14 cellular contexts compared by ENCODE assay signal in the genomic region with DNA sequence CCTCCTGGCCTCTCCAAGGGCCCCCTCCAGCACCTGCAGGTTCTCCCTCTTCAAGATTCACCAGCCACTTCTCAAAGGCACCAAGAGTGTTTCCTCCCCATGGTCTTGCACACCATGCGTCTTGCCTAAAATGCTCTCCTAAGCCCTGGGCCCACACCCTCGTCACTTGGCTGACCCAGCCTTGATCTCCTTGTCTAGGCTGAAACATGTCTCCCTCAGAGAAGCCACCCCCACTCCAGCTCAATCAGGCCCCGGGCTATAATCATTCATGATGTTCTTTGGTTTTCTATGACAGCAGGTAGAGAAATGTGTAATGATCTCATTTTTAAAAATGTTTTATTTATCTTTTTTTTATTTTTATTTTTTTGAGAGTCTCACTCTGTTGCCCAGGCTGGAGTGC.
DNase-seq lines count a peak whose midpoint lies in the region; ATAC-seq and TF ChIP-seq lines count a peak whose summit lies in the region.
"Had no signal": no experiment of that assay in that cellular context is flagged by ENCODE, and none has a peak within 500 bp of the region (broad histone marks: within the 10 kb centered on the region; RNA-seq: fewer than 3 reads in every experiment).

No MANE protein-coding gene starts in this region.

- H3K27ac Mint-ChIP-seq in HFFc6: no peak overlapping the region
- H3K27ac Mint-ChIP-seq: CD4-positive, CD25-positive, alpha-beta regulatory T cell; IgD-negative memory B cell had no signal

- peaks cover 4% of the 10 kb centered on the region; the same call in 1 of the 2 replicates for H3K9me3 Mint-ChIP-seq in HFFc6

- H3F3A ChIP-seq in smooth muscle cell (ENCODE audit: low read depth): no peaks in the 10 kb centered on the region

- H3K9ac ChIP-seq in IMR-90 (ENCODE audit: low read depth, low read length): no peak overlapping the region
- H3K9ac ChIP-seq in mammary epithelial cell (ENCODE audit: insufficient read depth, low read length): no peak overlapping the region
- no peak overlapping the region for H3K9ac ChIP-seq in smooth muscle cell (ENCODE audit: low read depth)
- H3K9ac ChIP-seq: BLaER1 treated with 17β-estradiol and CSF1 and Interleukin-3, amounts not matched to agents 10 nM and 100 nM had no signal

- dilution Hi-C loops in IMR-90 (cut with HindIII; ENCODE audit: low sequenced_read_pairs, unreplicated experiment): no loop called here
- dilution Hi-C loops in mammary epithelial cell (cut with HindIII; ENCODE audit: low sequenced_read_pairs): no loop called here

- BruUV-seq in IMR-90 (replicated peaks; lab: Mats Ljungman, UMichigan): no TSS peak
- BruUV-seq in mammary epithelial cell (replicated peaks; lab: Mats Ljungman, UMichigan): no TSS peak

- peaks cover 10% of the 10 kb centered on the region for H3K36me3 Mint-ChIP-seq in HFFc6 (ENCODE audit: low read depth)
- H3K36me3 Mint-ChIP-seq: CD4-positive, CD25-positive, alpha-beta regulatory T cell had no signal

- no peaks in the 10 kb centered on the region for H3K27me3 Mint-ChIP-seq in HFFc6 (ENCODE audit: insufficient read depth)
- H3K27me3 Mint-ChIP-seq: CD4-positive, CD25-positive, alpha-beta regulatory T cell had no signal

- H3K4me2 ChIP-seq in IMR-90 (ENCODE audit: low read depth, low read length) (no peak overlapping the region), mammary epithelial cell (ENCODE audit: insufficient read depth, low read depth, low read length) (no peak overlapping the region), smooth muscle cell (no peak overlapping the region)
- H3K4me2 ChIP-seq: BLaER1 treated with 17β-estradiol and CSF1 and Interleukin-3, amounts not matched to agents 10 nM and 100 nM had no signal

- CTCF ChIA-PET in IMR-90 (lab: Yijun Ruan, JAX) (no interaction called here), mammary epithelial cell (lab: Charles Lee; ENCODE audit: low non-redundant PET) (no interaction called here)

- H3K79me1 ChIP-seq in IMR-90 (ENCODE audit: low read depth in 1 of 2, low read length in 2 of 2): 0 out of 4 replicates have a peak, but pooled peaks cover 0 to 4% of the 10 kb centered on the region in 2 experiments

- intact Hi-C loops in IMR-90 (cut with micrococcal nuclease) (no loop called here), mammary epithelial cell (cut with micrococcal nuclease) (no loop called here)

- H2BK20ac ChIP-seq in IMR-90 (ENCODE audit: low read depth, low read length): no peak overlapping the region

- peaks cover 18% of the 10 kb centered on the region for H3K4me1 Mint-ChIP-seq in HFFc6 (ENCODE audit: low read depth)
- H3K4me1 Mint-ChIP-seq: CD4-positive, CD25-positive, alpha-beta regulatory T cell; IgD-negative memory B cell had no signal

- H3K23ac ChIP-seq in IMR-90 (ENCODE audit: low read depth, low read length): no peak overlapping the region

- peak overlapping the region; percentile 81; the same call in 1 of the 2 replicates for H2AK5ac ChIP-seq in IMR-90 (ENCODE audit: low read depth, low read length)

- no peak overlapping the region for H2BK5ac ChIP-seq in IMR-90 (ENCODE audit: low read depth, low read length, poor library complexity, severe bottlenecking)

- TF ChIP-seq RAD21 in IMR-90 (IDR thresholded peaks at IDR 0.05; ENCODE audit: low read length): no peak

- TF ChIP-seq CTCF in IMR-90 (conservative IDR thresholded peaks at IDR 0.05; ENCODE audit: low read depth, low read length) (no peak), mammary epithelial cell (conservative IDR thresholded peaks at IDR 0.05 in 1 of 2, IDR thresholded peaks at IDR 0.05 in 1 of 2; ENCODE audit: extremely low read depth in 1 of 2, insufficient read depth in 1 of 2, low read depth in 1 of 2, low read length in 2 of 2) (no peak), smooth muscle cell (IDR thresholded peaks at IDR 0.05; ENCODE audit: borderline replicate concordance, insufficient read depth, poor library complexity, severe bottlenecking) (no peak), HFFc6 (IDR thresholded peaks at IDR 0.05) (no peak)

- no peaks in the 10 kb centered on the region for H3K27me3 ChIP-seq in IMR-90 (ENCODE audit: control insufficient read depth, insufficient read depth, low read length)
- no peaks in the 10 kb centered on the region for H3K27me3 ChIP-seq in mammary epithelial cell (ENCODE audit: insufficient read depth, low read length)
- H3K27me3 ChIP-seq in smooth muscle cell (ENCODE audit: low read depth): no peaks in the 10 kb centered on the region
- H3K27me3 ChIP-seq: BLaER1 treated with 17β-estradiol and CSF1 and Interleukin-3, amounts not matched to agents 10 nM and 100 nM had no signal

- H4K20me1 ChIP-seq in IMR-90 (ENCODE audit: insufficient read depth, low read length) (no peaks in the 10 kb centered on the region), mammary epithelial cell (ENCODE audit: insufficient read depth, low read length) (no peaks in the 10 kb centered on the region), smooth muscle cell (ENCODE audit: low read depth) (no peaks in the 10 kb centered on the region)
- H4K20me1 ChIP-seq: BLaER1 treated with 17β-estradiol and CSF1 and Interleukin-3, amounts not matched to agents 10 nM and 100 nM had no signal

- in situ Hi-C loops in IMR-90 (cut with MboI; ENCODE audit: low sequenced_read_pairs): no loop called here
- in situ Hi-C loops in mammary epithelial cell (cut with MboI; ENCODE audit: low sequenced_read_pairs in 2 of 2): no loop called here

- no peak overlapping the region for H2AK9ac ChIP-seq in IMR-90 (replicated peaks; ENCODE audit: low read depth, low read length, poor library complexity)

- H2BK120ac ChIP-seq in IMR-90 (ENCODE audit: low read depth, low read length): peak overlapping the region; percentile 14; the same call in 1 of the 2 replicates

- H3K14ac ChIP-seq in IMR-90 (replicated peaks; ENCODE audit: low read depth, low read length): no peak overlapping the region; the same call in 1 of the 2 replicates

- H3K4ac ChIP-seq in IMR-90 (ENCODE audit: low read depth, low read length): peak overlapping the region; percentile 41

- H3K9me3 ChIP-seq in IMR-90 (ENCODE audit: control insufficient read depth, insufficient read depth, low read length) (peaks cover 6% of the 10 kb centered on the region), mammary epithelial cell (replicated peaks; ENCODE audit: insufficient read depth, low read length) (no peaks in the 10 kb centered on the region), smooth muscle cell (replicated peaks; ENCODE audit: low read depth) (no peaks in the 10 kb centered on the region)

- POLR2A ChIA-PET in IMR-90 (lab: Charles Lee; ENCODE audit: unreplicated experiment): no interaction called here

- H3K56ac ChIP-seq in IMR-90 (ENCODE audit: extremely low read depth, insufficient read depth, low read length): no peak overlapping the region

- H3K27ac ChIP-seq in IMR-90 (ENCODE audit: insufficient read depth, low read length): no peak overlapping the region
- no peak overlapping the region for H3K27ac ChIP-seq in mammary epithelial cell (ENCODE audit: insufficient read depth, low read depth, low read length)
- H3K27ac ChIP-seq in smooth muscle cell (ENCODE audit: low read depth): peak overlapping the region; percentile 60
- H3K27ac ChIP-seq: BLaER1 treated with 17β-estradiol and CSF1 and Interleukin-3, amounts not matched to agents 10 nM and 100 nM; HL-60 had no signal

- H4K8ac ChIP-seq in IMR-90 (ENCODE audit: low read depth in 2 of 2, low read length in 2 of 2): no peak overlapping the region

- no CpG with 5 or more reads among the region's 3 CpGs for WGBS in IMR-90 (ENCODE audit: extremely low coverage in 2 of 2, insufficient read length in 1 of 2), 2 experiments
- 69% methylated on average over 3 of the region's 3 CpGs for WGBS in mammary epithelial cell (ENCODE audit: low coverage, missing lambda C conversion rate)
- 84% methylated on average over 3 of the region's 3 CpGs for WGBS in smooth muscle cell (ENCODE audit: low lambda C conversion rate)

- peaks cover 3% of the 10 kb centered on the region; the same call in 1 of the 2 replicates for H3K9me1 ChIP-seq in IMR-90 (ENCODE audit: insufficient read depth, low read length)

- DNase-seq in IMR-90: no peak
- DNase-seq in mammary epithelial cell: peak; percentile 37
- no peak for DNase-seq in smooth muscle cell (lab: John Stamatoyannopoulos, UW; ENCODE audit: unreplicated experiment)
- DNase-seq in GDM1 (lab: John Stamatoyannopoulos, UW): no peak
- no peak for DNase-seq in HFFc6
- DNase-seq: ACHN; CD4-positive, CD25-positive, alpha-beta regulatory T cell; DMS53; KG1 had no signal

- H3K18ac ChIP-seq in IMR-90 (ENCODE audit: low read depth, low read length): no peak overlapping the region

- no peak overlapping the region for H4K5ac ChIP-seq in IMR-90 (ENCODE audit: low read depth, low read length)

- H3K79me2 ChIP-seq in mammary epithelial cell (ENCODE audit: insufficient read depth, low read length) (no peaks in the 10 kb centered on the region), smooth muscle cell (ENCODE audit: low read depth) (no peaks in the 10 kb centered on the region)

- no peak overlapping the region for H3K4me3 ChIP-seq in IMR-90 (ENCODE audit: insufficient read depth, low read depth, low read length)
- no peak overlapping the region for H3K4me3 ChIP-seq in mammary epithelial cell (replicated peaks in 1 of 3; ENCODE audit: insufficient read depth in 1 of 3, low read depth in 2 of 3, low read length in 3 of 3)
- H3K4me3 ChIP-seq in smooth muscle cell: no peak overlapping the region
- H3K4me3 ChIP-seq: BLaER1 treated with 17β-estradiol and CSF1 and Interleukin-3, amounts not matched to agents 10 nM and 100 nM had no signal

- no peak; the same call in 1 of the 2 replicates for ATAC-seq in IMR-90 (ENCODE audit: low read depth)
- ATAC-seq in esophagus mucosa: peak; percentile 95
- ATAC-seq in GM21825 (IDR thresholded peaks at IDR 0.05; ENCODE audit: unreplicated experiment): no peak

- H3K4me3 Mint-ChIP-seq in HFFc6: no peak overlapping the region
- H3K4me3 Mint-ChIP-seq: CD4-positive, CD25-positive, alpha-beta regulatory T cell had no signal

- H2BK15ac ChIP-seq in IMR-90 (ENCODE audit: low read depth, low read length): peak overlapping the region; percentile 14; the same call in 1 of the 3 replicates

- peak overlapping the region; percentile 63 for H2AFZ ChIP-seq in IMR-90 (replicated peaks; ENCODE audit: low read length, poor library complexity)
- no peak overlapping the region for H2AFZ ChIP-seq in mammary epithelial cell (ENCODE audit: low read depth, low read length)
- no peak overlapping the region for H2AFZ ChIP-seq in smooth muscle cell (ENCODE audit: low read depth)

- H3K36me3 ChIP-seq in IMR-90 (ENCODE audit: control insufficient read depth, insufficient read depth, low read length) (no peaks in the 10 kb centered on the region), mammary epithelial cell (ENCODE audit: insufficient read depth, low read length) (no peaks in the 10 kb centered on the region), smooth muscle cell (ENCODE audit: low read depth) (no peaks in the 10 kb centered on the region)
- H3K36me3 ChIP-seq: BLaER1 treated with 17β-estradiol and CSF1 and Interleukin-3, amounts not matched to agents 10 nM and 100 nM had no signal

- TF ChIP-seq POLR2A in IMR-90 (IDR thresholded peaks at IDR 0.05; ENCODE audit: low read depth, low read length): no peak

- H4K91ac ChIP-seq in IMR-90 (ENCODE audit: insufficient read depth, low read depth, low read length): 0 out of 2 replicates have a peak overlapping the region, but pooled peaks have one; percentile 1

- H3K4me1 ChIP-seq in IMR-90 (ENCODE audit: control insufficient read depth, insufficient read depth, low read length) (peaks cover 9% of the 10 kb centered on the region), mammary epithelial cell (ENCODE audit: insufficient read depth, low read length) (peaks cover 8% of the 10 kb centered on the region), smooth muscle cell (ENCODE audit: low read depth) (no peaks in the 10 kb centered on the region)
